Comparison of ENCODE assay signal across 22 cellular contexts in genomic region chr18:58255701-58256311, GRCh38.
DNase-seq lines count a peak whose midpoint lies in the region; ATAC-seq and TF ChIP-seq lines count a peak whose summit lies in the region.
"Had no signal": no experiment of that assay in that cellular context is flagged by ENCODE, and none has a peak within 500 bp of the region (broad histone marks: within the 10 kb centered on the region; RNA-seq: fewer than 3 reads in every experiment).

No MANE protein-coding gene starts in this region.

- no peaks in the 10 kb centered on the region for H4K20me1 ChIP-seq in neural progenitor cell (ENCODE audit: low read depth)

- H2AFZ ChIP-seq in neural progenitor cell (replicated peaks), result no peak overlapping the region

- no peaks in the 10 kb centered on the region for H3K27me3 ChIP-seq in neural progenitor cell
- H3K27me3 ChIP-seq: colonic mucosa, Peyer's patch, tibial nerve had no signal

- no peak overlapping the region for H3K4me3 Mint-ChIP-seq in WTC11
- H3K4me3 Mint-ChIP-seq in neural progenitor cell, result no peak overlapping the region
- no peak overlapping the region for H3K4me3 Mint-ChIP-seq in type B pancreatic cell
- H3K4me3 Mint-ChIP-seq in activated T-cell treated with anti-CD3 and anti-CD28 coated beads, Interleukin-2, amount 50 U/mL, for 24 hours, result no peak overlapping the region
- H3K4me3 Mint-ChIP-seq: activated naive CD8-positive, alpha-beta T cell; CD8-positive, alpha-beta T cell had no signal

- ATAC-seq in WTC11 (peak; percentile 13; the same call in 1 of the 2 replicates), left cardiac atrium (peak; percentile 35 to 43), GM21447 (IDR thresholded peaks at IDR 0.05; ENCODE audit: unreplicated experiment) (no peak)
- ATAC-seq: activated CD4-positive, CD25-positive, alpha-beta regulatory T cell treated with anti-CD3 and anti-CD28 coated beads, Interleukin-2, amount 50 U/mL, for 24 hours; CD8-positive, alpha-beta T cell; sciatic nerve had no signal

- POLR2A ChIA-PET in WTC11 (lab: Charles Lee), result interaction anchor here (0.5 kb wide), 1 partner anchor 83 kb away, joined by 3 read pairs; no protein-coding TSS in a partner anchor

- H3K4me2 ChIP-seq in neural progenitor cell, result no peak overlapping the region

- H3K27ac Mint-ChIP-seq in WTC11 (peak overlapping the region; percentile 84), neural progenitor cell (peak overlapping the region; percentile 53), type B pancreatic cell (peak overlapping the region; percentile 76)
- no peak overlapping the region for H3K27ac Mint-ChIP-seq in activated T-cell treated with anti-CD3 and anti-CD28 coated beads, Interleukin-2, amount 50 U/mL, for 24 hours
- H3K27ac Mint-ChIP-seq: activated naive CD8-positive, alpha-beta T cell; CD8-positive, alpha-beta T cell had no signal

- H3K4me1 Mint-ChIP-seq in WTC11 (peaks cover 81% of the 10 kb centered on the region), neural progenitor cell (peaks cover 29% of the 10 kb centered on the region), type B pancreatic cell (ENCODE audit: unreplicated experiment) (peaks cover 41% of the 10 kb centered on the region)
- no peaks in the 10 kb centered on the region for H3K4me1 Mint-ChIP-seq in activated T-cell treated with anti-CD3 and anti-CD28 coated beads, Interleukin-2, amount 50 U/mL, for 24 hours (ENCODE audit: low read depth)

- no peaks in the 10 kb centered on the region for H3F3A ChIP-seq in neural progenitor cell (ENCODE audit: low read depth)

- no peak overlapping the region for H3K4me3 ChIP-seq in neural progenitor cell
- H3K4me3 ChIP-seq: colonic mucosa, Peyer's patch, tibial nerve had no signal

- peaks cover 5% of the 10 kb centered on the region for H3K79me2 ChIP-seq in neural progenitor cell (ENCODE audit: low read depth)

- H3K4me1 ChIP-seq in neural progenitor cell, result peaks cover 30% of the 10 kb centered on the region
- H3K4me1 ChIP-seq: colonic mucosa, Peyer's patch, tibial nerve had no signal

- no peak overlapping the region for H3K27ac ChIP-seq in neural progenitor cell
- H3K27ac ChIP-seq: colonic mucosa, Peyer's patch, tibial nerve had no signal

- CTCF ChIA-PET in WTC11 (lab: Charles Lee), result interaction anchor here (0.5 to 1.5 kb wide), 4 partner anchors 21 to 154 kb away, joined by 3 to 6 read pairs (median 3); no protein-coding TSS in a partner anchor

- H3K9me3 Mint-ChIP-seq in WTC11 (no peaks in the 10 kb centered on the region), neural progenitor cell (no peaks in the 10 kb centered on the region), type B pancreatic cell (peaks cover 4% of the 10 kb centered on the region)
- H3K9me3 Mint-ChIP-seq in activated T-cell treated with anti-CD3 and anti-CD28 coated beads, Interleukin-2, amount 50 U/mL, for 24 hours, result no peaks in the 10 kb centered on the region
- H3K9me3 Mint-ChIP-seq: CD8-positive, alpha-beta T cell had no signal

- no peak overlapping the region for H3K9ac ChIP-seq in neural progenitor cell

- H3K36me3 ChIP-seq in neural progenitor cell, result no peaks in the 10 kb centered on the region
- H3K36me3 ChIP-seq: colonic mucosa had no signal

- DNase-seq in WTC11 (ENCODE audit: low spot score), result no peak
- DNase-seq in left cardiac atrium, result peak; percentile 21
- no peak for DNase-seq in neural progenitor cell (ENCODE audit: low spot score)
- DNase-seq in type B pancreatic cell (ENCODE audit: extremely low spot score, unreplicated experiment), result no peak
- DNase-seq in activated T-cell treated with anti-CD3 and anti-CD28 coated beads, Interleukin-2, amount 50 U/mL, for 24 hours, result no peak
- no peak for DNase-seq in NCI-H345 (lab: John Stamatoyannopoulos, UW)
- DNase-seq: activated CD8-positive, alpha-beta memory T cell treated with anti-CD3 and anti-CD28 coated beads for 24 hours; CD8-positive, alpha-beta T cell; colonic mucosa; GDM1; NCI-H1092; NCI-H2029; NCI-H446 treated with DMSO at 0.1 percent for 48 hours; NK-92 treated with Interleukin-12 subunit alpha and Interleukin-12 subunit beta, amount 100 ng/mL, for 24 hours; Peyer's patch; stimulated activated CD4-positive, alpha-beta T cell treated with anti-CD3 and anti-CD28 coated beads, Interleukin-1b, Interleukin-23, amount 100 ng/mL, for 48 hours; stimulated activated naive CD4-positive, alpha-beta T cell treated with Interleukin-2 at 50 U/mL for 16 hours had no signal

- no peaks in the 10 kb centered on the region for H3K9me3 ChIP-seq in neural progenitor cell (ENCODE audit: low read depth)
- H3K9me3 ChIP-seq: colonic mucosa, Peyer's patch, tibial nerve had no signal

- no peaks in the 10 kb centered on the region for H3K27me3 Mint-ChIP-seq in WTC11 (ENCODE audit: low read depth)
- no peaks in the 10 kb centered on the region for H3K27me3 Mint-ChIP-seq in neural progenitor cell (ENCODE audit: insufficient read depth, low read depth)
- no peaks in the 10 kb centered on the region for H3K27me3 Mint-ChIP-seq in type B pancreatic cell
- no peaks in the 10 kb centered on the region for H3K27me3 Mint-ChIP-seq in activated T-cell treated with anti-CD3 and anti-CD28 coated beads, Interleukin-2, amount 50 U/mL, for 24 hours
- H3K27me3 Mint-ChIP-seq: activated naive CD8-positive, alpha-beta T cell had no signal

- intact Hi-C loops in left cardiac atrium (cut with DNase I), result loop anchor here in 1 of 2 donors (10.0 kb wide), 1 partner anchor 59 kb away; no protein-coding TSS in a partner anchor

- TF ChIP-seq CTCF in WTC11 (IDR thresholded peaks at IDR 0.05) (no peak), neural progenitor cell (IDR thresholded peaks at IDR 0.05) (no peak), type B pancreatic cell (conservative IDR thresholded peaks at IDR 0.05) (no peak)

- H3K36me3 Mint-ChIP-seq in WTC11 (no peaks in the 10 kb centered on the region), neural progenitor cell (peaks cover 5% of the 10 kb centered on the region), type B pancreatic cell (peaks cover 21% of the 10 kb centered on the region)
- H3K36me3 Mint-ChIP-seq in activated T-cell treated with anti-CD3 and anti-CD28 coated beads, Interleukin-2, amount 50 U/mL, for 24 hours (ENCODE audit: low read depth), result no peaks in the 10 kb centered on the region
- H3K36me3 Mint-ChIP-seq: activated naive CD8-positive, alpha-beta T cell; CD8-positive, alpha-beta T cell had no signal

TF ChIP-seq in WTC11, 78 proteins besides CTCF, POLR2A, EP300 and RAD21:
- TF ChIP-seq IRF1 (CRISPR knock-in tag; IDR thresholded peaks at IDR 0.05), result no peak
- TF ChIP-seq HMGXB4 (CRISPR knock-in tag; IDR thresholded peaks at IDR 0.05), result 0 out of 2 replicates have a peak, but pooled peaks have one; percentile 29
- TF ChIP-seq NR1H2 (CRISPR knock-in tag; IDR thresholded peaks at IDR 0.05), result no peak
- no peak for TF ChIP-seq ZBTB21 (CRISPR knock-in tag; IDR thresholded peaks at IDR 0.05; ENCODE audit: borderline replicate concordance)
- TF ChIP-seq TEAD1 (CRISPR knock-in tag; IDR thresholded peaks at IDR 0.05), result no peak
